ENCODE assay signal across 28 cellular contexts in genomic region chr17:79434215-79434614, GRCh38.
"Had no signal": no experiment of that assay in that cellular context is flagged by ENCODE, and none has a peak within 500 bp of the region (broad histone marks: within the 10 kb centered on the region; RNA-seq: fewer than 3 reads in every experiment).

No MANE protein-coding gene starts in this region.

- H3K4me2 ChIP-seq: hepatocyte had no signal

- FAIRE-seq: endometrium, endothelial cell of umbilical vein, frontal cortex had no signal

- ATAC-seq: effector memory CD8-positive, alpha-beta T cell; esophagus mucosa; foreskin keratinocyte; gastrocnemius medialis; gastroesophageal sphincter; heart left ventricle; heart right ventricle had no signal

- H3K79me2 ChIP-seq: hepatocyte had no signal

- H3K27ac ChIP-seq: colonic mucosa, coronary artery, epithelial cell of prostate, esophagus muscularis mucosa, esophagus squamous epithelium, foreskin keratinocyte, gastrocnemius medialis, gastroesophageal sphincter, heart left ventricle, heart right ventricle, hepatocyte had no signal

- H3K27me3 ChIP-seq: colonic mucosa, foreskin keratinocyte had no signal

- H3K36me3 ChIP-seq: colonic mucosa, esophagus squamous epithelium, gastrocnemius medialis, gastroesophageal sphincter, heart left ventricle, heart right ventricle had no signal

- H2AFZ ChIP-seq: hepatocyte had no signal

- H3K4me3 ChIP-seq: colonic mucosa, coronary artery, dorsolateral prefrontal cortex, esophagus muscularis mucosa, esophagus squamous epithelium, gastrocnemius medialis, gastroesophageal sphincter, heart left ventricle, heart right ventricle, hepatocyte had no signal

- H3K9me3 ChIP-seq: colonic mucosa, esophagus muscularis mucosa, esophagus squamous epithelium, gastrocnemius medialis, heart left ventricle had no signal

- H3K4me1 ChIP-seq: colonic mucosa, esophagus muscularis mucosa, esophagus squamous epithelium, foreskin keratinocyte, gastrocnemius medialis, gastroesophageal sphincter, heart left ventricle, heart right ventricle had no signal

- DNase-seq: colonic mucosa; cortex of kidney; dermis blood vessel endothelial cell; dorsolateral prefrontal cortex; effector CD4-positive, alpha-beta T cell; effector CD8-positive, alpha-beta T cell; effector memory CD4-positive, alpha-beta T cell; effector memory CD8-positive, alpha-beta T cell; endodermal cell; erythroblast; esophagus squamous epithelium; foreskin fibroblast; foreskin keratinocyte; foreskin melanocyte; gastrocnemius medialis; glutamatergic neuron; head of caudate nucleus; heart left ventricle; heart right ventricle had no signal
